ENCODE assay signal across 12 cellular contexts in genomic region chr9:95065224-95065623, GRCh38.
DNase-seq lines count a peak whose midpoint lies in the region; ATAC-seq and TF ChIP-seq lines count a peak whose summit lies in the region.
"Had no signal": no experiment of that assay in that cellular context is flagged by ENCODE, and none has a peak within 500 bp of the region (broad histone marks: within the 10 kb centered on the region; RNA-seq: fewer than 3 reads in every experiment).

No MANE protein-coding gene starts in this region.

- H3K36me3 ChIP-seq in heart left ventricle (peaks cover 0 to 100% (median 60%) of the 10 kb centered on the region in 9 donors), osteoblast (ENCODE audit: insufficient read depth, low read length) (peaks cover 94% of the 10 kb centered on the region)

- H3K27ac ChIP-seq in heart left ventricle (peak overlapping the region in 10 of 12 donors; percentile 35 to 82 (median 65)), osteoblast (ENCODE audit: low read depth, low read length) (peak overlapping the region; percentile 69)

- peaks cover 7 to 100% (median 88%) of the 10 kb centered on the region in 12 donors for H3K4me1 ChIP-seq in heart left ventricle
- peaks cover 43% of the 10 kb centered on the region for H3K4me1 ChIP-seq in osteoblast (ENCODE audit: insufficient read depth, low read length)

- no peak overlapping the region for H3K4me2 ChIP-seq in osteoblast (ENCODE audit: insufficient read depth, low read length)

- TF ChIP-seq POLR2A in heart left ventricle (IDR thresholded peaks at IDR 0.05) = no peak

- peaks cover 100% of the 10 kb centered on the region for H3K79me2 ChIP-seq in osteoblast (ENCODE audit: insufficient read depth, low read length)

- H3K9me3 Mint-ChIP-seq in brain (no peaks in the 10 kb centered on the region), type B pancreatic cell (no peaks in the 10 kb centered on the region)

- no peak overlapping the region for H2AFZ ChIP-seq in osteoblast (ENCODE audit: low read length)

- H3K27me3 Mint-ChIP-seq in brain (no peaks in the 10 kb centered on the region), type B pancreatic cell (no peaks in the 10 kb centered on the region)

- WGBS in heart left ventricle, 4 donors = 37 to 55% (median 50%) methylated on average over 7 to 11 of the region's 11 CpGs

- H3K9me3 ChIP-seq in heart left ventricle (no peaks in the 10 kb centered on the region), osteoblast (ENCODE audit: low read depth, low read length) (no peaks in the 10 kb centered on the region)

- DNase-seq in heart left ventricle (peak in 1 of 5 donors; percentile 67), osteoblast (ENCODE audit: insufficient read length, low spot score, missing footprints) (no peak), type B pancreatic cell (ENCODE audit: extremely low spot score, unreplicated experiment) (no peak), glomerular visceral epithelial cell (ENCODE audit: extremely low spot score) (no peak), SW 1271 (lab: John Stamatoyannopoulos, UW) (no peak), KG1 (lab: John Stamatoyannopoulos, UW) (no peak)
- DNase-seq: activated CD8-positive, alpha-beta T cell treated with anti-CD3 and anti-CD28 coated beads, Interleukin-2, amount 10 ng/mL, durations not matched to agents 7 days and 5 days; activated gamma-delta T cell; central memory CD4-positive, alpha-beta T cell; left colon had no signal

- peaks cover 54% of the 10 kb centered on the region for H3K4me1 Mint-ChIP-seq in brain
- peaks cover 37% of the 10 kb centered on the region for H3K4me1 Mint-ChIP-seq in type B pancreatic cell (ENCODE audit: unreplicated experiment)

- H3K27ac Mint-ChIP-seq in brain (peak overlapping the region in 3 of 5 experiments; percentile 57 to 79 (median 66)), type B pancreatic cell (peak overlapping the region; percentile 75)
- H3K27ac Mint-ChIP-seq: activated CD8-positive, alpha-beta T cell treated with anti-CD3 and anti-CD28 coated beads, Interleukin-2, amount 10 ng/mL, durations not matched to agents 7 days and 5 days had no signal

- TF ChIP-seq CTCF in brain (conservative IDR thresholded peaks at IDR 0.05) = no peak
- no peak for TF ChIP-seq CTCF in heart left ventricle (IDR thresholded peaks at IDR 0.05)
- no peak for TF ChIP-seq CTCF in osteoblast (IDR thresholded peaks at IDR 0.05; ENCODE audit: extremely low read depth, low read depth, low read length)
- TF ChIP-seq CTCF in type B pancreatic cell (conservative IDR thresholded peaks at IDR 0.05) = no peak

- ATAC-seq in heart left ventricle (peak; percentile 23 to 83 (median 63)), GM21717 (IDR thresholded peaks at IDR 0.05; ENCODE audit: unreplicated experiment) (no peak)
- ATAC-seq: activated CD8-positive, alpha-beta T cell treated with anti-CD3 and anti-CD28 coated beads, Interleukin-2, amount 10 ng/mL, durations not matched to agents 7 days and 5 days; left colon had no signal

- intact Hi-C loops in heart left ventricle (cut with DNase I) = no loop called here

- H3K36me3 Mint-ChIP-seq in brain (peaks cover 41% of the 10 kb centered on the region), type B pancreatic cell (peaks cover 53% of the 10 kb centered on the region)

- no peak overlapping the region for H3K4me3 ChIP-seq in heart left ventricle
- no peak overlapping the region for H3K4me3 ChIP-seq in osteoblast (ENCODE audit: insufficient read depth, low read length)

- no peak overlapping the region for H3K4me3 Mint-ChIP-seq in brain
- no peak overlapping the region for H3K4me3 Mint-ChIP-seq in type B pancreatic cell
- H3K4me3 Mint-ChIP-seq: activated CD8-positive, alpha-beta T cell treated with anti-CD3 and anti-CD28 coated beads, Interleukin-2, amount 10 ng/mL, durations not matched to agents 7 days and 5 days had no signal

- H3K27me3 ChIP-seq in heart left ventricle = no peaks in the 10 kb centered on the region
- H3K27me3 ChIP-seq in osteoblast (ENCODE audit: insufficient read depth, low read length) = no peaks in the 10 kb centered on the region

- H4K20me1 ChIP-seq in osteoblast (ENCODE audit: insufficient read depth, low read length) = peaks cover 83% of the 10 kb centered on the region
